ENCODE assay signal across 25 cellular contexts in genomic region chr1:166354411-166354810, GRCh38.
DNase-seq lines count a peak whose midpoint lies in the region; ATAC-seq and TF ChIP-seq lines count a peak whose summit lies in the region.
"Had no signal": no experiment of that assay in that cellular context is flagged by ENCODE, and none has a peak within 500 bp of the region (broad histone marks: within the 10 kb centered on the region; RNA-seq: fewer than 3 reads in every experiment).

No MANE protein-coding gene starts in this region.

- DNase-seq in ELF-1 (ENCODE audit: low read depth, low spot score) (peak; percentile 59), SK-MEL-5 (ENCODE audit: low read depth, low spot score) (peak; percentile 21), left kidney (ENCODE audit: low read depth, low spot score) (peak; percentile 7), gastrocnemius medialis (no peak), T1000 (lab: John Stamatoyannopoulos, UW) (no peak)
- DNase-seq in Jurkat, Clone E6-1 (ENCODE audit: low read depth, low spot score): peak; percentile 1
- DNase-seq: activated CD4-positive, alpha-beta T cell treated with anti-CD3 and anti-CD28 coated beads for 48 hours; activated naive CD4-positive, alpha-beta T cell treated with Interleukin-2 at 50 U/mL for 16 hours; activated T-cell treated with anti-CD3 and anti-CD28 coated beads, Interleukin-2, amount 50 U/mL, for 48 hours; adrenal gland; effector CD8-positive, alpha-beta T cell; EL; foreskin melanocyte; islet precursor cell; KG1; NCI-H146; NCI-H2171; NCI-H774; sigmoid colon; stimulated activated naive CD8-positive, alpha-beta T cell treated with anti-CD3 and anti-CD28 coated beads, Interleukin-15, Interleukin-2, amounts not matched to agents 100 U/mL and 50 U/mL, for 24 hours; T-helper 17 cell; thyroid gland had no signal

- TF ChIP-seq CTCF in gastrocnemius medialis (IDR thresholded peaks at IDR 0.05 in 4 of 5, conservative IDR thresholded peaks at IDR 0.05 in 1 of 5): no peak

- H3K9me3 ChIP-seq in gastrocnemius medialis: no peaks in the 10 kb centered on the region
- H3K9me3 ChIP-seq: adrenal gland, sigmoid colon, SJSA1, thyroid gland had no signal

- H3K36me3 ChIP-seq in gastrocnemius medialis: no peaks in the 10 kb centered on the region
- H3K36me3 ChIP-seq: adrenal gland, sigmoid colon, SJSA1, thyroid gland had no signal

- intact Hi-C loops in gastrocnemius medialis (cut with DNase I; ENCODE audit: low total_unique reads): no loop called here

- no peaks in the 10 kb centered on the region for H3K27me3 ChIP-seq in gastrocnemius medialis
- H3K27me3 ChIP-seq: adrenal gland, sigmoid colon, SJSA1, thyroid gland had no signal

- H3K4me1 ChIP-seq in gastrocnemius medialis: peaks cover 6 to 18% of the 10 kb centered on the region in 2 donors
- H3K4me1 ChIP-seq: adrenal gland, sigmoid colon, SJSA1 had no signal

- no peak overlapping the region for H3K4me3 ChIP-seq in Jurkat, Clone E6-1 (ENCODE audit: low read length)
- H3K4me3 ChIP-seq in gastrocnemius medialis: no peak overlapping the region
- H3K4me3 ChIP-seq: adrenal gland, lung, sigmoid colon, SJSA1, thyroid gland had no signal

- TF ChIP-seq POLR2A in gastrocnemius medialis (IDR thresholded peaks at IDR 0.05): no peak

- in situ Hi-C loops in SK-MEL-5 (cut with HindIII; ENCODE audit: low pct_unique_long_range_greater_than_20kb, low sequenced_read_pairs): no loop called here
- in situ Hi-C loops in gastrocnemius medialis (cut with MboI; ENCODE audit: low sequenced_read_pairs in 4 of 4): no loop called here

- ATAC-seq in HG03097 (IDR thresholded peaks at IDR 0.05; ENCODE audit: low FRiP score, unreplicated experiment): no peak
- ATAC-seq in gastrocnemius medialis: no peak
- ATAC-seq: stimulated activated naive CD8-positive, alpha-beta T cell treated with anti-CD3 and anti-CD28 coated beads, Interleukin-15, Interleukin-2, amounts not matched to agents 100 U/mL and 50 U/mL, for 24 hours; T-helper 17 cell had no signal

- H3K27ac ChIP-seq in gastrocnemius medialis: no peak overlapping the region
- H3K27ac ChIP-seq: adrenal gland, sigmoid colon, SJSA1, thyroid gland had no signal

Comparison
In these comparisons a context has a peak if more than half of its experiments do, and no peak if none do; other contexts are left out.
1. DNase-seq: peak in ELF-1 (single experiment), Jurkat, Clone E6-1 (single experiment), SK-MEL-5 (single experiment) and left kidney (single experiment); none in gastrocnemius medialis (0 of 2) and T1000 (single experiment).